ENCODE assay signal across 21 cellular contexts in the genomic region with DNA sequence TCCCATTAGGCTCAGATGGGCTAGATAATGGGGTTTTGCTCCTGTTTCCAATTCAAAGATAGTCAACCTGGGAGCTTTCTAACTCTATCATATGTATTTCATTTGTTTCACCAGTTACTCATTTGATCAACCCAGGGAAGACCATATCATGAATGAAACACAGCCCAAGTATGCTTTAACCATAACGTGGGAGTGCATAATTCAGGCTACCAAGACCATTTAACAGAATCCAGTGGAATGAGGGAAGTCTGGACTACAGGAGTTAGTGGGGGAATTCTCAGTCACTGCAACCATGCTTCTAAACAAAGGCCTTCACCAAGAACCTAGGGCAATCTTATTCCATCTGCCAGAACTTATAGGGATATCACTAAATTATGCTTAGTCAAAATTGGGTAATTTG.
"Had no signal": no experiment of that assay in that cellular context is flagged by ENCODE, and none has a peak within 500 bp of the region (broad histone marks: within the 10 kb centered on the region; RNA-seq: fewer than 3 reads in every experiment).

No MANE protein-coding gene starts in this region.

- H3K9me3 ChIP-seq: left ventricle myocardium inferior, upper lobe of left lung had no signal

- DNase-seq: activated B cell treated with CpG ODN at 0.5 μM for 24 hours; activated CD4-positive, alpha-beta T cell treated with anti-CD3 and anti-CD28 coated beads for 4 hours; activated CD4-positive, alpha-beta T cell treated with anti-CD3 and anti-CD28 coated beads, Interleukin-2, amount 50 U/mL, for 48 hours; activated CD8-positive, alpha-beta memory T cell treated with anti-CD3 and anti-CD28 coated beads, Interleukin-2, amount 50 U/mL, for 48 hours; activated naive CD4-positive, alpha-beta T cell; activated naive CD8-positive, alpha-beta T cell treated with anti-CD3 and anti-CD28 coated beads for 36 hours; activated T-cell treated with anti-CD3 and anti-CD28 coated beads, Interleukin-2, amount 50 U/mL, for 4 hours; amygdala; hippocampal formation; left ventricle myocardium inferior; naive thymus-derived CD4-positive, alpha-beta T cell; small intestine; stimulated activated CD4-positive, alpha-beta T cell treated with anti-CD3 and anti-CD28 coated beads, Interleukin-15, amount 100 ng/mL, for 24 hours; stimulated activated CD4-positive, alpha-beta T cell treated with anti-CD3 and anti-CD28 coated beads, Interleukin-2, amount 100 ng/mL, for 48 hours; stimulated activated naive CD8-positive, alpha-beta T cell treated with anti-CD3 and anti-CD28 coated beads, Interleukin-15, Interleukin-2, amounts not matched to agents 100 U/mL and 50 U/mL, for 24 hours; T-helper 9 cell; upper lobe of left lung had no signal

- H3K4me3 ChIP-seq: left ventricle myocardium inferior, neural progenitor cell, upper lobe of left lung had no signal

- ATAC-seq: activated T-cell treated with anti-CD3 and anti-CD28 coated beads, Interleukin-2, amount 50 U/mL, for 4 hours; naive thymus-derived CD4-positive, alpha-beta T cell; sciatic nerve; stimulated activated naive CD8-positive, alpha-beta T cell treated with anti-CD3 and anti-CD28 coated beads, Interleukin-15, Interleukin-2, amounts not matched to agents 100 U/mL and 50 U/mL, for 24 hours had no signal

- FAIRE-seq: endometrium, frontal cortex, small intestine had no signal

- H3K36me3 ChIP-seq: neural progenitor cell had no signal

- H2AFZ ChIP-seq: neural progenitor cell had no signal

- H3K4me2 ChIP-seq: neural progenitor cell had no signal

- H3K27ac ChIP-seq: left ventricle myocardium inferior, neural progenitor cell, upper lobe of left lung had no signal

- H3K9ac ChIP-seq: neural progenitor cell had no signal

- H3K27me3 ChIP-seq: neural progenitor cell, upper lobe of left lung had no signal

- H3K4me1 ChIP-seq: left ventricle myocardium inferior, neural progenitor cell, upper lobe of left lung had no signal
